8 cellular contexts compared by ENCODE assay signal in genomic region chr10:73246783-73247508, GRCh38. TPM values are rescaled to one million over a fixed set of nuclear protein-coding genes. Genes with fewer than 3 reads are reported as not detected.
A peak's percentile ranks its signal among the peaks of the same experiment; 100 is the strongest.
DNase-seq lines count a peak whose midpoint lies in the region; ATAC-seq and TF ChIP-seq lines count a peak whose summit lies in the region.

TSS of gene DNAJC9 (minus strand) at chr10:73247255. CDS start at chr10:73247189, 66 bp downstream.

- H3K4me1 ChIP-seq in ascending aorta = peaks cover 6 to 27% of the 10 kb centered on the region in 2 donors

- DNase-seq in NCI-H187 (lab: John Stamatoyannopoulos, UW) (peak; percentile 52 to 81), ascending aorta (ENCODE audit: low spot score in 2 of 2) (peak; percentile 90 to 99), hepatic stellate cell (ENCODE audit: low spot score) (peak; percentile 90), renal cortical epithelial cell (ENCODE audit: low read depth) (peak; percentile 78), OCI-M2 (lab: John Stamatoyannopoulos, UW; ENCODE audit: unreplicated experiment) (no peak)

- H3K4me3 ChIP-seq in ascending aorta = peak within 1 kb of the TSS; percentile 92 to 93

- no peak for TF ChIP-seq CTCF in ascending aorta (IDR thresholded peaks at IDR 0.05)

- H3K27ac ChIP-seq in ascending aorta = peak within 1 kb of the TSS; percentile 71 to 83

- H3K36me3 ChIP-seq in ascending aorta = peaks cover 2 to 35% of the 10 kb centered on the region in 2 donors

- intact Hi-C loops in T-helper 2 cell treated with Interferon-gamma antibody and Interleukin-4, amounts not matched to agents 100 ng/mL and 5 ng/mL, for 36 hours (cut with micrococcal nuclease) = loop anchor here (1.0 to 2.0 kb wide), 6 partner anchors 79 to 484 kb away; partner anchors contain the start of genes ECD and FAM149B1
- intact Hi-C loops in ascending aorta (cut with DNase I) = loop anchor here (2.0 to 10.0 kb wide), 4 partner anchors 78 to 498 kb away; partner anchors contain the start of genes CFAP70, ECD, FAM149B1 and SEC24C

- no peaks in the 10 kb centered on the region for H3K27me3 ChIP-seq in ascending aorta

- H3K9me3 ChIP-seq in ascending aorta = no peaks in the 10 kb centered on the region

- peak; percentile 62 for ATAC-seq in GM18499 (IDR thresholded peaks at IDR 0.05; ENCODE audit: insufficient read depth, unreplicated experiment)
- ATAC-seq in HG02943 (IDR thresholded peaks at IDR 0.05; ENCODE audit: low read depth, unreplicated experiment) = peak; percentile 72

RNA-seq across cellular contexts. Expression of gene DNAJC9, which starts in this region (rescaled TPM):
- total RNA-seq in T-helper 2 cell treated with Interferon-gamma antibody and Interleukin-4, amounts not matched to agents 100 ng/mL and 5 ng/mL, for 36 hours = 59.7 and 60.2 TPM in 2 replicates
- total RNA-seq in ascending aorta = 5.3 TPM
- 21.2 and 40.8 TPM in 2 replicates for total RNA-seq in renal cortical epithelial cell
